11 cellular contexts compared by ENCODE assay signal in the genomic region with DNA sequence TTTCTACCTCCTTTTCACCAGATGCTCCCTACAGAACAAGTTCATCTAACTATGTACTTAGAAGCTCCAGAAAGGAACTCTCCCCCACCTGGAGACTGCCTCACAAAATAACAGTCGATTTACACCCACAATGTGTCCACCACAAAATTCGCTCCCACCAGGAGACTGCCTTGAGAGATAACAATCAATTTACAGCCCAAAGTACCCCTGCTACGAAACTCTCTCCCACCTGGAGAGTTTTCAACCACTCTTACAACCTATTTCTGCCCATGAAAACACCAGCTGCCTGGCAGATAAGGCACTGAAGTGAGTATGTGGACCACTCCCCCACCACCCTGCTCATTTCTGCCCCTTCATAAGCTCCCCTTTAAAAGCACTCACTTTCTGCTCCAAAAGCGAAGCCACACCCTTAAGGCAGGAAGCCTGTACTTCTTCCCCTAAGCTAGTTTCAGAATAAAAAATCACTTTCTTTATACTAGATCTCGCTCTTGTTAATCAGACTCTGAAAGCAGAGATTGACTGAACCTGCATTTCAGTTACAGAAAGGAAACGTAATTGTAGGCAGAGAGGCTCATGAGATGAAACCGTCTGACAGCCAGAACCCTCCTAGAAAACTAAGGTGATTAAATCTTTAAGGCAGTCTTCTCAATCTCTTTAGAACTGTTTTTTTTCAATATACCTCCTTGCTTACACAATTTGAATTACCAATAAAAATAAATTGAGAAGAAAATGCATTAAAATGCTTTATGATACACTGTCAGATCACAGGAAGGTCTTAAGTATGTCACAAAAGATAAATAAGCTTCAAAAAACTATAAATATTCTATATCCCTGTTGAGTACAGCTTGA.
A peak's percentile ranks its signal among the peaks of the same experiment; 100 is the strongest.
DNase-seq lines count a peak whose midpoint lies in the region; ATAC-seq and TF ChIP-seq lines count a peak whose summit lies in the region.
"Had no signal": no experiment of that assay in that cellular context is flagged by ENCODE, and none has a peak within 500 bp of the region (broad histone marks: within the 10 kb centered on the region; RNA-seq: fewer than 3 reads in every experiment).

No MANE protein-coding gene starts in this region.

- H3K4me3 Mint-ChIP-seq in glutamatergic neuron (ENCODE audit: unreplicated experiment), result no peak overlapping the region

- H3K79me2 ChIP-seq in hepatocyte, result no peaks in the 10 kb centered on the region
- H3K79me2 ChIP-seq in Karpas-422 (ENCODE audit: low read length), result no peaks in the 10 kb centered on the region

- H3K4me3 ChIP-seq in hepatocyte (no peak overlapping the region), Karpas-422 (ENCODE audit: low read length) (no peak overlapping the region)
- H3K4me3 ChIP-seq: testis had no signal

- H3K27me3 Mint-ChIP-seq in glutamatergic neuron (ENCODE audit: unreplicated experiment), result peaks cover 2% of the 10 kb centered on the region

- H3K36me3 Mint-ChIP-seq in glutamatergic neuron (ENCODE audit: unreplicated experiment), result no peaks in the 10 kb centered on the region

- H3K27ac ChIP-seq in hepatocyte (peak overlapping the region; percentile 18), Karpas-422 (ENCODE audit: low read length) (no peak overlapping the region)
- H3K27ac ChIP-seq: testis had no signal

- H4K20me1 ChIP-seq in hepatocyte (ENCODE audit: insufficient read depth, poor library complexity, severe bottlenecking) (no peaks in the 10 kb centered on the region), Karpas-422 (ENCODE audit: insufficient read depth, low read depth, low read length) (no peaks in the 10 kb centered on the region)

- H3K27me3 ChIP-seq in hepatocyte, result no peaks in the 10 kb centered on the region
- no peaks in the 10 kb centered on the region for H3K27me3 ChIP-seq in Karpas-422 (ENCODE audit: low read length)
- H3K27me3 ChIP-seq: testis had no signal

- ATAC-seq in GM18511 (IDR thresholded peaks at IDR 0.05; ENCODE audit: unreplicated experiment) (peak; percentile 78), HG03432 (IDR thresholded peaks at IDR 0.05; ENCODE audit: unreplicated experiment) (peak; percentile 72), Right ventricle myocardium superior (ENCODE audit: poor library complexity) (no peak)

- peaks cover 18% of the 10 kb centered on the region for H3K4me1 ChIP-seq in hepatocyte (ENCODE audit: insufficient read depth)
- no peaks in the 10 kb centered on the region; the same call in 1 of the 2 replicates for H3K4me1 ChIP-seq in Karpas-422 (ENCODE audit: low read length)
- H3K4me1 ChIP-seq: testis had no signal

- TF ChIP-seq CTCF in GM20000 (IDR thresholded peaks at IDR 0.05; ENCODE audit: extremely low read depth, missing control alignments) (no peak), hepatocyte (IDR thresholded peaks at IDR 0.05; ENCODE audit: poor library complexity) (no peak), glutamatergic neuron (IDR thresholded peaks at IDR 0.05; ENCODE audit: partially characterized antibody, unreplicated experiment) (no peak)

- H3K36me3 ChIP-seq in hepatocyte (replicated peaks; ENCODE audit: insufficient read depth, low read depth), result no peaks in the 10 kb centered on the region
- H3K36me3 ChIP-seq in Karpas-422 (ENCODE audit: insufficient read depth, low read length), result no peaks in the 10 kb centered on the region

- no peak overlapping the region for H3K9ac ChIP-seq in Karpas-422 (ENCODE audit: low read length)

- DNase-seq in GM20000 (ENCODE audit: low spot score) (peak; percentile 9), hepatocyte (ENCODE audit: low spot score) (no peak), Karpas-422 (no peak), Right ventricle myocardium superior (no peak), NCI-H446 (lab: John Stamatoyannopoulos, UW) (no peak), glutamatergic neuron (no peak)
- DNase-seq: DMS79, NCI-H2171 treated with DMSO at 0.1 percent for 48 hours, testis had no signal

- 42% methylated on average over 7 of the region's 7 CpGs for WGBS in hepatocyte (ENCODE audit: low lambda C conversion rate, missing lambda C conversion rate)

- H2AFZ ChIP-seq in hepatocyte (no peak overlapping the region), Karpas-422 (ENCODE audit: low read length) (no peak overlapping the region)

- no peak overlapping the region for H3K27ac Mint-ChIP-seq in glutamatergic neuron (ENCODE audit: unreplicated experiment)

- H3K9me2 ChIP-seq in hepatocyte (replicated peaks; ENCODE audit: insufficient read depth) (no peaks in the 10 kb centered on the region), Karpas-422 (replicated peaks; ENCODE audit: insufficient read depth, low read length) (no peaks in the 10 kb centered on the region)

- H3K9me3 ChIP-seq in hepatocyte (ENCODE audit: low read depth) (no peaks in the 10 kb centered on the region), Karpas-422 (ENCODE audit: low read length) (no peaks in the 10 kb centered on the region)
- H3K9me3 ChIP-seq: testis had no signal

- intact Hi-C loops in Right ventricle myocardium superior (cut with DNase I), result no loop called here

- H3K4me2 ChIP-seq in hepatocyte, result peak overlapping the region; percentile 12
- H3K4me2 ChIP-seq in Karpas-422 (ENCODE audit: low read depth, low read length, poor library complexity, severe bottlenecking), result no peak overlapping the region

- peaks cover 2% of the 10 kb centered on the region for H3K9me3 Mint-ChIP-seq in glutamatergic neuron (ENCODE audit: unreplicated experiment)

- H3K4me1 Mint-ChIP-seq in glutamatergic neuron (ENCODE audit: low read depth, unreplicated experiment), result peaks cover 11% of the 10 kb centered on the region
